ENCODE assay signal across 8 cellular contexts in the genomic region with DNA sequence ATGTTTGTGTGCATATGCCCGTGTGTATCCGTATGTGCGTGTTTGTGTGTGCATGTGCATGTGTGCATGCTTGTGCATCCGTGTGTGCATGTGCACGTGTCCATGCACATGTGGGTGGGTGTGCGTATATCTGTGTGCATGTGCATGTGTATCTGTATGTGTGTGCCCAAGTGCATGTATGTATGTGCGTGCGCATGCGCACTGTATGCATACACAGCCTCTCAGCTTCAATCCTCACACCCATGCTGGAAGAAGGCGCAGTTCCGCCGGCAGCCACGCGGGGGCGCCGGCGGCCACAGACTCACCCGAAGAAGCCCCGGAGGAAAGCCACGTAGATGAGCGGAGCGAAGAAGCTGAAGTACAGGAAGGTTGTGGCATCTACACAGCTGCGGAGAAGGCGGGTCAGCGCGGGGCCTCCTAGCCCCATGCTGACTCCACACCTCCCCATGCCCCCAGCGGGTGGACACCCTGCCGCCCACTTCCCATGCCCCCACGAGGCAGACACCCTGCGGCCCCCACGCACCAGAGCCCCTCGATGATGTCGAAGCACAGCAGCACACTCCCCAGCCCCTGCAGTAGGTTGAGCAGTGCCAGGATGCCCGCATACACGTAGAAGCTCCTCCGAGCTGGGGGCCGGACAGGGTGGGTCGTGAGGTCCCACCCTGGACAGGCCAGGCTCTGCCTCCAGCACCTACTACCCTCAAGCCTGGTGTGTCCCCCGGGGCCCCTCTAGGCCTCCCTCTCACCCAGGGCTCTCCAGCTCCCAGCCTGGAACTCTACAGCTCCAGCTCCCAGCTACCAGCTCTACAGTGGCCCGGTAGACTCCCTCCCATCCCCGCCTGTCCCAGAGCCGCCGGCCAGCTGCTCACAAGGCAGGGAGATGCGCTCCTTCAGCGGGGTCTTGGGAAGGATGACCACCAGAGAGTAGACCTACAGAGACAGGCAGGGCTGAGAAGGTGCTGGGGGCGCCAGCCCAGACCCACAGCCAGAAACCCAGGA. TPM values are rescaled to one million over a fixed set of nuclear protein-coding genes. Genes with fewer than 3 reads are reported as not detected.
DNase-seq lines count a peak whose midpoint lies in the region; ATAC-seq lines count a peak whose summit lies in the region.

No MANE protein-coding gene starts in this region.

- H3K4me1 ChIP-seq in effector memory CD4-positive, alpha-beta T cell (ENCODE audit: control insufficient read depth, insufficient read depth, low read length, poor library complexity, severe bottlenecking), result peaks cover 7% of the 10 kb centered on the region

- H3K36me3 ChIP-seq in effector memory CD4-positive, alpha-beta T cell (ENCODE audit: control insufficient read depth, insufficient read depth, low read length), result peaks cover 9% of the 10 kb centered on the region

- no peaks in the 10 kb centered on the region for H3K27me3 ChIP-seq in effector memory CD4-positive, alpha-beta T cell (replicated peaks; ENCODE audit: control insufficient read depth, insufficient read depth, low read length, poor library complexity, severe bottlenecking)

- H3K27ac ChIP-seq in effector memory CD4-positive, alpha-beta T cell (ENCODE audit: insufficient read depth, low read length, poor library complexity, severe bottlenecking), result no peak overlapping the region

- peak; percentile 86 for DNase-seq in Caki2 (ENCODE audit: low read depth)
- DNase-seq in HUDEP-2 (lab: John Stamatoyannopoulos, UW; ENCODE audit: unreplicated experiment in 76 of 76), result peak in 73 of 76 experiments; percentile 8 to 92 (median 73)
- DNase-seq in NOMO-1 treated with DMSO at 0.1 percent for 48 hours (lab: John Stamatoyannopoulos, UW; ENCODE audit: unreplicated experiment), result peak; percentile 94
- DNase-seq in activated CD8-positive, alpha-beta memory T cell treated with anti-CD3 and anti-CD28 coated beads for 4 hours (ENCODE audit: low read depth in 2 of 2), result peak; percentile 63 to 66
- peak; percentile 70 to 77 (median 75) for DNase-seq in effector memory CD4-positive, alpha-beta T cell
- DNase-seq in mesenteric fat pad (ENCODE audit: low spot score), result peak; percentile 93
- peak; percentile 64 to 71 for DNase-seq in stimulated activated CD8-positive, alpha-beta memory T cell treated with anti-CD3 and anti-CD28 coated beads, Interleukin-2, amount 100 ng/mL, for 1 hour (ENCODE audit: low read depth in 2 of 2)

- H3K9me3 ChIP-seq in effector memory CD4-positive, alpha-beta T cell (ENCODE audit: control insufficient read depth, low read length), result no peaks in the 10 kb centered on the region

- in situ Hi-C loops in Caki2 (cut with HindIII; ENCODE audit: low pct_unique_long_range_greater_than_20kb, low sequenced_read_pairs), result no loop called here

- peak; percentile 63 for ATAC-seq in GM21447 (IDR thresholded peaks at IDR 0.05; ENCODE audit: unreplicated experiment)

- H3K4me3 ChIP-seq in effector memory CD4-positive, alpha-beta T cell (ENCODE audit: insufficient read depth, low read depth, low read length, poor library complexity, severe bottlenecking), result no peak overlapping the region

RNA-seq across cellular contexts. Expression of a gene that starts 15.4 kb away (rescaled TPM):
- 48.4 and 50.1 TPM in 2 replicates for total RNA-seq in Caki2 (2014; rRNA removed; shearing (Covaris generic); ENCODE audit: low replicate concordance)
- 24.6 TPM for total RNA-seq in mesenteric fat pad

RNA-seq across cellular contexts. Expression of a gene that starts 23.0 kb away (rescaled TPM):
- 99.4 and 158 TPM in 2 replicates for total RNA-seq in Caki2 (2014; rRNA removed; shearing (Covaris generic); ENCODE audit: low replicate concordance)
- total RNA-seq in mesenteric fat pad, result 2.4 TPM

RNA-seq across cellular contexts. Expression of a gene that starts 53.8 kb away (rescaled TPM):
- 62.4 and 79.4 TPM in 2 replicates for total RNA-seq in Caki2 (2014; rRNA removed; shearing (Covaris generic); ENCODE audit: low replicate concordance)
- 2.5 TPM for total RNA-seq in mesenteric fat pad

Comparison
In these comparisons a context has a peak if more than half of its experiments do, and no peak if none do; other contexts are left out.
1. RNA of a gene that starts 23.0 kb away (total RNA-seq): 99.4 to 158 TPM in Caki2; 2.4 TPM in mesenteric fat pad (single experiment); every median in the first group is over 10 times any median in the second.
2. RNA of a gene that starts 53.8 kb away (total RNA-seq): 62.4 to 79.4 TPM in Caki2; 2.5 TPM in mesenteric fat pad (single experiment); every median in the first group is over 10 times any median in the second.
3. Peak in every context shown above with its lines, with median percentiles within 50 percentile points of each other: DNase-seq.